In the genomic region with DNA sequence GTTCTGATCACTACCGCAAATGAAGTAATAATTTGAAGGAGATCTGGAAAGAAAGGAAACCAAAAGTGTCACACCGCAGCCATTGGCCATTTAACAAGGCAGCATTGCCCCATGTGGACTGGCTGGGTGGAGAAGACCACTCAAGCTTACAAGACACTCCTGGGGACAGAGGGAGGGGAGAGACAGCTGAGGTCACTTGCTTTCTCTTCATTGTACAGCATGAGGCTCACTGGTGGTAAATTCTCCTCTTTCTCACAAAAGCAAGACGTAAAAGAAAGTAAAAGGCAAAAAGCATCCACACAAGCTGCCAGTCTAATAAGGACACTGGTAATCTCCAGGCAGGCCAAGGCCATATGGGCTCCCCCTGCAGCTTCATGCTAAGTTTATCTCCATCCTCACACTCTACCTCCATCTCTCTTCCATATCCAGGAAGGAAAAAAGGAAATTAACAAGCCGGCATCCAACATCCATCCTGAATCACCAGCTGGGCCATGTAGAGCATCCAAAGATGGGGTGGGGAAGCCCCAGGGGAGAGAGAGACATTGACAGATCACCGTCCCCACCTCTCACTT, we compare ENCODE assay signal across 35 cellular contexts.
DNase-seq lines count a peak whose midpoint lies in the region; ATAC-seq, FAIRE-seq and TF ChIP-seq lines count a peak whose summit lies in the region.
"Had no signal": no experiment of that assay in that cellular context is flagged by ENCODE, and none has a peak within 500 bp of the region (broad histone marks: within the 10 kb centered on the region; RNA-seq: fewer than 3 reads in every experiment).

No MANE protein-coding gene starts in this region.

- no peak overlapping the region for H4K91ac ChIP-seq in H1 (replicated peaks; ENCODE audit: insufficient read length, low read length)
- no peak overlapping the region for H4K91ac ChIP-seq in neuronal stem cell (ENCODE audit: low read depth, low read length, poor library complexity)

- H2BK5ac ChIP-seq in H1 (ENCODE audit: low read depth, low read length) = no peak overlapping the region
- no peak overlapping the region for H2BK5ac ChIP-seq in neuronal stem cell (ENCODE audit: low read length)

- H2BK20ac ChIP-seq in H1 (ENCODE audit: low read length) = 0 out of 2 replicates have a peak overlapping the region, but pooled peaks have one; percentile 69

- ATAC-seq in Right ventricle myocardium superior (ENCODE audit: poor library complexity) = no peak
- ATAC-seq in GM19023 (IDR thresholded peaks at IDR 0.05; ENCODE audit: unreplicated experiment) = no peak
- ATAC-seq: activated naive CD8-positive, alpha-beta T cell treated with anti-CD3 and anti-CD28 coated beads, Interleukin-2, amount 50 U/mL, for 24 hours; activated T-cell treated with anti-CD3 and anti-CD28 coated beads, Interleukin-2, amount 50 U/mL, for 4 hours; effector memory CD8-positive, alpha-beta T cell; K562; left lung; naive thymus-derived CD8-positive, alpha-beta T cell; WTC11 had no signal

- no peak for TF ChIP-seq RAD21 in H1 (IDR thresholded peaks at IDR 0.05 in 1 of 2, conservative IDR thresholded peaks at IDR 0.05 in 1 of 2; ENCODE audit: low read depth in 2 of 2, low read length in 2 of 2)

- H3K79me1 ChIP-seq in H1 (ENCODE audit: low read depth, low read length) (no peaks in the 10 kb centered on the region), neuronal stem cell (ENCODE audit: low read depth, low read length) (no peaks in the 10 kb centered on the region)

- H3K27me3 ChIP-seq in right atrium auricular region = no peaks in the 10 kb centered on the region
- no peaks in the 10 kb centered on the region for H3K27me3 ChIP-seq in H1 (replicated peaks in 1 of 4; ENCODE audit: control insufficient read depth in 3 of 4, extremely low read depth in 1 of 4, insufficient read depth in 3 of 4, low read length in 3 of 4)
- no peaks in the 10 kb centered on the region for H3K27me3 ChIP-seq in neuronal stem cell (ENCODE audit: control insufficient read depth in 3 of 3, insufficient read depth in 3 of 3, low read depth in 1 of 3, low read length in 3 of 3)
- H3K27me3 ChIP-seq: BE2C, left lung, pancreas, right lobe of liver had no signal

- no peaks in the 10 kb centered on the region for H3K9me3 ChIP-seq in right atrium auricular region
- H3K9me3 ChIP-seq in H1 (ENCODE audit: insufficient read depth in 2 of 2, low read depth in 1 of 2, low read length in 1 of 2) = no peaks in the 10 kb centered on the region
- no peaks in the 10 kb centered on the region for H3K9me3 ChIP-seq in neuronal stem cell (replicated peaks in 1 of 2; ENCODE audit: control insufficient read depth in 2 of 2, insufficient read depth in 1 of 2, low read depth in 1 of 2, low read length in 2 of 2)
- H3K9me3 ChIP-seq: BE2C, left lung, pancreas, right lobe of liver had no signal

- H3K4me3 ChIP-seq in right atrium auricular region = no peak overlapping the region
- no peak overlapping the region for H3K4me3 ChIP-seq in H1 (ENCODE audit: extremely low read depth in 1 of 4, insufficient read depth in 2 of 4, low read depth in 3 of 4, low read length in 4 of 4)
- H3K4me3 ChIP-seq in neuronal stem cell (ENCODE audit: low read length in 2 of 2) = no peak overlapping the region
- H3K4me3 ChIP-seq: K562, left lung, pancreas, right lobe of liver had no signal

- H2BK120ac ChIP-seq in H1 (replicated peaks; ENCODE audit: low read depth, low read length) = no peak overlapping the region
- H2BK120ac ChIP-seq in neuronal stem cell (ENCODE audit: low read depth, low read length) = no peak overlapping the region

- H3K56ac ChIP-seq in H1 (replicated peaks; ENCODE audit: insufficient read length, low read depth, low read length) = no peak overlapping the region

- H3K23ac ChIP-seq in H1 (ENCODE audit: insufficient read length) = no peak overlapping the region
- H3K23ac ChIP-seq in neuronal stem cell (ENCODE audit: low read depth, low read length, poor library complexity) = no peak overlapping the region

- TF ChIP-seq EP300 in H1 (IDR thresholded peaks at IDR 0.05; ENCODE audit: borderline replicate concordance in 1 of 2, low read depth in 2 of 2, low read length in 2 of 2) = no peak

- POLR2A ChIA-PET in H1 (lab: Charles Lee; ENCODE audit: partially characterized antibody) = interaction anchor here (1.3 kb wide), 1 partner anchor 12 kb away, joined by 3 read pairs; no protein-coding TSS in a partner anchor

- H4K8ac ChIP-seq in H1 (ENCODE audit: extremely low read depth, insufficient read depth, low read length) (no peak overlapping the region), neuronal stem cell (ENCODE audit: low read depth, low read length) (no peak overlapping the region)

- no peak overlapping the region for H3K9ac ChIP-seq in H1 (replicated peaks in 1 of 4; ENCODE audit: extremely low read depth in 1 of 4, low read depth in 3 of 4, low read length in 3 of 4)
- no peak overlapping the region for H3K9ac ChIP-seq in neuronal stem cell (ENCODE audit: low read depth, low read length, poor library complexity)

- intact Hi-C loops in Right ventricle myocardium superior (cut with DNase I) = no loop called here

- 88% methylated on average over 5 of the region's 5 CpGs; no CpG with 5 or more reads in 1 of the 2 experiments for WGBS in H1 (ENCODE audit: extremely low coverage in 1 of 2, insufficient coverage in 1 of 2, insufficient read length in 1 of 2, insufficient replicate concordance in 2 of 2, low coverage in 1 of 2, low lambda C conversion rate in 2 of 2, missing lambda C conversion rate in 1 of 2), 2 experiments
- no CpG with 5 or more reads among the region's 5 CpGs for WGBS in neuronal stem cell (ENCODE audit: extremely low coverage in 2 of 2, insufficient read length in 2 of 2, insufficient replicate concordance in 1 of 2), 2 donors

- H3K18ac ChIP-seq in H1 (ENCODE audit: extremely low read depth, low read length) (no peak overlapping the region), neuronal stem cell (ENCODE audit: low read length) (no peak overlapping the region)

- H3K4me1 ChIP-seq in right atrium auricular region = peaks cover 0 to 37% of the 10 kb centered on the region in 2 donors
- H3K4me1 ChIP-seq in H1 (replicated peaks in 1 of 4; ENCODE audit: control insufficient read depth in 3 of 4, insufficient read depth in 4 of 4, low read length in 3 of 4) = peaks cover 1 to 17% (median 7%) of the 10 kb centered on the region in 4 experiments; a peak in 4 of 7 replicates
- H3K4me1 ChIP-seq in neuronal stem cell (ENCODE audit: control insufficient read depth in 2 of 2, insufficient read depth in 1 of 2, low read depth in 1 of 2, low read length in 2 of 2) = peaks cover 1 to 10% of the 10 kb centered on the region in 2 donors
- H3K4me1 ChIP-seq: left lung, pancreas, right lobe of liver had no signal

- H3K4ac ChIP-seq in H1 (replicated peaks; ENCODE audit: insufficient read length, low read depth, low read length) (no peak overlapping the region), neuronal stem cell (ENCODE audit: low read length) (no peak overlapping the region)

- H3K14ac ChIP-seq in H1 (ENCODE audit: insufficient read length) (no peak overlapping the region), neuronal stem cell (ENCODE audit: low read length) (no peak overlapping the region)

- H3K27ac ChIP-seq in right atrium auricular region (peak overlapping the region; percentile 81 to 85), H1 (ENCODE audit: low read depth, low read length) (no peak overlapping the region), neuronal stem cell (replicated peaks; ENCODE audit: low read length) (no peak overlapping the region)
- H3K27ac ChIP-seq: left lung, pancreas, right lobe of liver had no signal

- H3K36me3 ChIP-seq in right atrium auricular region (no peaks in the 10 kb centered on the region), H1 (ENCODE audit: control insufficient read depth in 2 of 4, insufficient read depth in 4 of 4, low read length in 3 of 4) (no peaks in the 10 kb centered on the region), neuronal stem cell (replicated peaks in 1 of 2; ENCODE audit: control insufficient read depth in 2 of 2, insufficient read depth in 2 of 2, low read length in 2 of 2) (no peaks in the 10 kb centered on the region)
- H3K36me3 ChIP-seq: BE2C, left lung, pancreas, right lobe of liver had no signal

- H2AFZ ChIP-seq in H1 (ENCODE audit: low read length) (no peak overlapping the region), neuronal stem cell (ENCODE audit: low read length) (peak overlapping the region; percentile 30)

- TF ChIP-seq CTCF in right atrium auricular region (IDR thresholded peaks at IDR 0.05) (no peak), H1 (IDR thresholded peaks at IDR 0.05; ENCODE audit: control extremely low read depth in 1 of 3, insufficient read depth in 1 of 3, low read depth in 1 of 3, low read length in 3 of 3) (no peak)

- H3K23me2 ChIP-seq in H1 (ENCODE audit: low read depth, low read length) = no peaks in the 10 kb centered on the region

- H2AK5ac ChIP-seq in H1 (ENCODE audit: low read depth, low read length) (no peak overlapping the region), neuronal stem cell (ENCODE audit: low read depth, low read length) (no peak overlapping the region)

- no peak overlapping the region for H4K5ac ChIP-seq in H1 (ENCODE audit: insufficient read length, low read depth, low read length)

- H2BK12ac ChIP-seq in H1 (ENCODE audit: low read depth, low read length) = no peak overlapping the region
- H2BK12ac ChIP-seq in neuronal stem cell (ENCODE audit: low read length) = no peak overlapping the region

- DNase-seq in right atrium auricular region (ENCODE audit: low spot score) (no peak), Right ventricle myocardium superior (no peak), H1 (ENCODE audit: low read depth in 1 of 2, low spot score in 2 of 2) (no peak), neuronal stem cell (ENCODE audit: low spot score) (no peak), amniotic stem cell (lab: John Stamatoyannopoulos, UW) (no peak), GM19239 (ENCODE audit: insufficient read length, low spot score) (no peak)
- DNase-seq in effector CD8-positive, alpha-beta T cell (lab: John Stamatoyannopoulos, UW) = no peak
- DNase-seq: activated CD4-positive, alpha-beta T cell treated with anti-CD3 and anti-CD28 coated beads, Interleukin-2, amount 50 U/mL, for 1 hour; activated gamma-delta T cell treated with Interleukin-2 at 50 U/mL for 16 hours; activated naive CD8-positive, alpha-beta T cell treated with anti-CD3 and anti-CD28 coated beads, Interleukin-2, amount 50 U/mL, for 24 hours; activated T-cell treated with anti-CD3 and anti-CD28 coated beads, Interleukin-2, amount 50 U/mL, for 4 hours; BE2C; CD8-positive, alpha-beta memory T cell; DMS53; effector memory CD8-positive, alpha-beta T cell; foreskin fibroblast; HCEC 1CT; left lung; naive thymus-derived CD8-positive, alpha-beta T cell; NCI-H1092 treated with DMSO at 0.1 percent for 48 hours; NCI-H2029; NCI-H2227 treated with DMSO at 0.1 percent for 48 hours; NCI-H69; pancreas; stimulated activated CD4-positive, alpha-beta T cell treated with anti-CD3 and anti-CD28 coated beads, Interleukin-4, amount 100 ng/mL, for 4 hours; stimulated activated naive CD4-positive, alpha-beta T cell; SW 1271; T-helper 9 cell had no signal

- TF ChIP-seq POLR2A in H1 (IDR thresholded peaks at IDR 0.05; ENCODE audit: control extremely low read depth in 1 of 2, low read depth in 2 of 2, low read length in 2 of 2) = no peak

- H3K4me2 ChIP-seq in H1 (ENCODE audit: insufficient read depth in 1 of 2, low read depth in 2 of 2, low read length in 2 of 2) (no peak overlapping the region), neuronal stem cell (ENCODE audit: insufficient read depth, low read length, poor library complexity, severe bottlenecking) (no peak overlapping the region)

- H3K79me2 ChIP-seq in H1 (ENCODE audit: control insufficient read depth in 1 of 2, insufficient read depth in 2 of 2, low read length in 2 of 2) = no peaks in the 10 kb centered on the region

- no peak for FAIRE-seq in H1 (lab: Jason Lieb, UNC)
- no peak for FAIRE-seq in GM19239 (lab: Jason Lieb, UNC)
- FAIRE-seq: colon, G401.6, K562, pancreas, RCC 7860 had no signal

- no peaks in the 10 kb centered on the region for H4K20me1 ChIP-seq in H1 (replicated peaks in 1 of 2; ENCODE audit: control insufficient read depth in 1 of 2, insufficient read depth in 2 of 2, low read length in 2 of 2)

- no peak overlapping the region for H2BK15ac ChIP-seq in H1 (ENCODE audit: low read length)
- H2BK15ac ChIP-seq in neuronal stem cell (ENCODE audit: low read length) = no peak overlapping the region

- CTCF ChIA-PET in H1 (lab: Charles Lee; ENCODE audit: partially characterized antibody) = interaction anchor here (0.8 to 1.6 kb wide), 3 partner anchors 9 to 278 kb away, joined by 3 to 4 read pairs (median 3); no protein-coding TSS in a partner anchor

Comparison
In these comparisons a context has a peak if more than half of its experiments do, and no peak if none do; other contexts are left out.
1. H3K27ac ChIP-seq: peak in right atrium auricular region (2 of 2); none in H1 (single experiment) and neuronal stem cell (single experiment).